Comparison of ENCODE assay signal across 34 cellular contexts in the genomic region with DNA sequence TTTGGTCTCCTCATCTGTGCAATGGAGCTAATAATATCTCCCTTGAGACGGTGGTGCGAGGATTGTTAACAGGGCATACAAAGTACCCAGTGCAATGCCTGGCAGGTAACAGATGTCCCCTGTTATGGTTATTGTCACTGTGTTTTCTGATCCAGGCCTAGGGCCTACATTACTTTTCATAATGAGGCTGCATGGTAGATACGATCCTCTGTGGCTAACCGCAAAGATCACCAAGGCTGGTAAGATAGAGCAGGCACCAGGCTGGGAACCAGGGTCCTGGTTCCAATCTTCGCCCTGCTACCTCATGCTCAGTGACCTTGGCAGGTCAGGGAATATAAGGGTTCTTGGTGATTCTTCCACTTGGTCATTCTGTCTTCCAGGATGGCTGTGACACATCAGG.
"Had no signal": no experiment of that assay in that cellular context is flagged by ENCODE, and none has a peak within 500 bp of the region (broad histone marks: within the 10 kb centered on the region; RNA-seq: fewer than 3 reads in every experiment).

No MANE protein-coding gene starts in this region.

- DNase-seq: activated B cell treated with CpG ODN at 0.5 μM for 24 hours; activated CD4-positive, alpha-beta memory T cell treated with anti-CD3 and anti-CD28 coated beads for 36 hours; activated CD4-positive, alpha-beta T cell treated with anti-CD3 and anti-CD28 coated beads for 4 hours; activated CD4-positive, alpha-beta T cell treated with anti-CD3 and anti-CD28 coated beads, Interleukin-2, amount 10 ng/mL, durations not matched to agents 24 days and 14 days; activated CD4-positive, alpha-beta T cell treated with anti-CD3 and anti-CD28 coated beads, Interleukin-2, amount 50 U/mL, for 1 hour; activated CD4-positive, alpha-beta T cell treated with anti-CD3 and anti-CD28 coated beads, Interleukin-2, amount 50 U/mL, for 4 hours; activated CD4-positive, CD25-positive, alpha-beta regulatory T cell treated with anti-CD3 and anti-CD28 coated beads, Interleukin-2, amount 50 U/mL, for 72 hours; activated CD8-positive, alpha-beta memory T cell treated with anti-CD3 and anti-CD28 coated beads, Interleukin-2, amount 50 U/mL, for 4 hours; activated CD8-positive, alpha-beta T cell treated with anti-CD3 and anti-CD28 coated beads for 36 hours; activated effector memory CD4-positive, alpha-beta T cell treated with anti-CD3 and anti-CD28 coated beads, Interleukin-2, amount 50 U/mL, for 16 hours; activated gamma-delta T cell treated with Interleukin-2 at 50 U/mL for 16 hours; activated naive CD4-positive, alpha-beta T cell; activated naive CD4-positive, alpha-beta T cell treated with anti-CD3 and anti-CD28 coated beads for 36 hours; activated naive CD4-positive, alpha-beta T cell treated with anti-CD3 and anti-CD28 coated beads, Interleukin-2, amount 50 U/mL, for 16 hours; activated naive CD8-positive, alpha-beta T cell treated with anti-CD3 and anti-CD28 coated beads for 36 hours; activated T-cell treated with anti-CD3 and anti-CD28 coated beads for 4 hours; activated T-cell treated with anti-CD3 and anti-CD28 coated beads, Interleukin-2, amount 50 U/mL, for 1 hour; activated T-cell treated with anti-CD3 and anti-CD28 coated beads, Interleukin-2, amount 50 U/mL, for 4 hours; activated T-cell treated with anti-CD3 and anti-CD28 coated beads, Interleukin-2, amount 50 U/mL, for 72 hours; amniotic stem cell; aorta; caudate nucleus; cerebellar nuclear complex; T-helper 2 cell; T-helper 9 cell had no signal

- H3K4me1 ChIP-seq: adrenal gland, body of pancreas had no signal

- H3K4me3 ChIP-seq: adrenal gland, body of pancreas had no signal

- H3K27ac Mint-ChIP-seq: activated B cell treated with CpG ODN at 0.5 μM for 24 hours; activated CD4-positive, alpha-beta memory T cell treated with anti-CD3 and anti-CD28 coated beads for 36 hours; activated CD4-positive, alpha-beta T cell treated with anti-CD3 and anti-CD28 coated beads, Interleukin-2, amount 10 ng/mL, durations not matched to agents 24 days and 14 days; activated CD8-positive, alpha-beta T cell treated with anti-CD3 and anti-CD28 coated beads for 36 hours; activated naive CD4-positive, alpha-beta T cell treated with anti-CD3 and anti-CD28 coated beads for 36 hours; activated naive CD4-positive, alpha-beta T cell treated with anti-CD3 and anti-CD28 coated beads, Interleukin-2, amount 50 U/mL, for 72 hours; activated naive CD8-positive, alpha-beta T cell treated with anti-CD3 and anti-CD28 coated beads for 36 hours; activated T-cell treated with anti-CD3 and anti-CD28 coated beads, Interleukin-2, amount 50 U/mL, for 72 hours; activated T-helper 1 cell treated with anti-CD3 and anti-CD28 coated beads, Interleukin-12 subunit alpha, Interleukin-12 subunit beta, Interleukin-2, Interleukin-4 antibody, amounts not matched to agents 30 ng/mL and 10 ng/mL and 1 ng/mL, durations not matched to agents 14 hours and 24 hours and 36 hours; activated T-helper 17 cell treated with anti-CD3 and anti-CD28 coated beads, Interleukin-2, amount 50 U/mL, for 72 hours; T-helper 1 cell treated with Interleukin-12 subunit alpha and Interleukin-12 subunit beta and Interleukin-4 antibody, amounts not matched to agents 30 μg/mL and 1 μg/mL, for 36 hours; T-helper 2 cell treated with Interferon-gamma antibody and Interleukin-4, amounts not matched to agents 5 μg/mL and 100 μg/mL, for 36 hours had no signal

- H3K4me3 Mint-ChIP-seq: activated B cell treated with CpG ODN at 0.5 μM for 24 hours; activated CD4-positive, alpha-beta memory T cell treated with anti-CD3 and anti-CD28 coated beads for 36 hours; activated CD4-positive, alpha-beta T cell treated with anti-CD3 and anti-CD28 coated beads, Interleukin-2, amount 10 ng/mL, durations not matched to agents 24 days and 14 days; activated CD8-positive, alpha-beta T cell treated with anti-CD3 and anti-CD28 coated beads for 36 hours; activated naive CD4-positive, alpha-beta T cell treated with anti-CD3 and anti-CD28 coated beads for 36 hours; activated naive CD8-positive, alpha-beta T cell treated with anti-CD3 and anti-CD28 coated beads for 36 hours; activated T-cell treated with anti-CD3 and anti-CD28 coated beads, Interleukin-2, amount 50 U/mL, for 4 hours; activated T-cell treated with anti-CD3 and anti-CD28 coated beads, Interleukin-2, amount 50 U/mL, for 72 hours; activated T-helper 1 cell treated with anti-CD3 and anti-CD28 coated beads, Interleukin-12 subunit alpha, Interleukin-12 subunit beta, Interleukin-2, Interleukin-4 antibody, amounts not matched to agents 30 ng/mL and 10 ng/mL and 1 ng/mL, durations not matched to agents 14 hours and 24 hours and 36 hours; activated T-helper 17 cell treated with anti-CD3 and anti-CD28 coated beads, Interleukin-2, amount 50 U/mL, for 72 hours; central memory CD8-positive, alpha-beta T cell; T-helper 1 cell treated with Interleukin-12 subunit alpha and Interleukin-12 subunit beta and Interleukin-4 antibody, amounts not matched to agents 30 μg/mL and 1 μg/mL, for 36 hours; T-helper 2 cell treated with Interferon-gamma antibody and Interleukin-4, amounts not matched to agents 5 μg/mL and 100 μg/mL, for 36 hours had no signal

- H3K27me3 ChIP-seq: adrenal gland, body of pancreas had no signal

- H3K36me3 ChIP-seq: adrenal gland had no signal

- H3K9me3 ChIP-seq: adrenal gland, body of pancreas had no signal

- ATAC-seq: activated CD8-positive, alpha-beta T cell treated with anti-CD3 and anti-CD28 coated beads for 36 hours; activated naive CD4-positive, alpha-beta T cell treated with anti-CD3 and anti-CD28 coated beads, Interleukin-2, amount 50 U/mL, for 72 hours; activated T-cell treated with anti-CD3 and anti-CD28 coated beads, Interleukin-2, amount 50 U/mL, for 4 hours; activated T-cell treated with anti-CD3 and anti-CD28 coated beads, Interleukin-2, amount 50 U/mL, for 72 hours; activated T-helper 17 cell treated with anti-CD3 and anti-CD28 coated beads, Interleukin-2, amount 50 U/mL, for 72 hours; body of pancreas had no signal

- H3K36me3 Mint-ChIP-seq: activated CD4-positive, alpha-beta memory T cell treated with anti-CD3 and anti-CD28 coated beads for 36 hours; activated naive CD4-positive, alpha-beta T cell treated with anti-CD3 and anti-CD28 coated beads, Interleukin-2, amount 50 U/mL, for 72 hours; activated naive CD8-positive, alpha-beta T cell treated with anti-CD3 and anti-CD28 coated beads for 36 hours had no signal

- H3K27ac ChIP-seq: adrenal gland, body of pancreas, VCaP had no signal

- H3K4me1 Mint-ChIP-seq: activated B cell treated with CpG ODN at 0.5 μM for 24 hours; activated CD4-positive, alpha-beta T cell treated with anti-CD3 and anti-CD28 coated beads, Interleukin-2, amount 10 ng/mL, durations not matched to agents 24 days and 14 days; activated naive CD8-positive, alpha-beta T cell treated with anti-CD3 and anti-CD28 coated beads for 36 hours; activated T-helper 17 cell treated with anti-CD3 and anti-CD28 coated beads, Interleukin-2, amount 50 U/mL, for 72 hours; central memory CD8-positive, alpha-beta T cell had no signal

- H3K9me3 Mint-ChIP-seq: activated B cell treated with CpG ODN at 0.5 μM for 24 hours; activated CD4-positive, alpha-beta memory T cell treated with anti-CD3 and anti-CD28 coated beads for 36 hours; activated CD4-positive, alpha-beta T cell treated with anti-CD3 and anti-CD28 coated beads, Interleukin-2, amount 10 ng/mL, durations not matched to agents 24 days and 14 days; activated CD8-positive, alpha-beta T cell treated with anti-CD3 and anti-CD28 coated beads for 36 hours; activated naive CD4-positive, alpha-beta T cell treated with anti-CD3 and anti-CD28 coated beads for 36 hours; activated naive CD4-positive, alpha-beta T cell treated with anti-CD3 and anti-CD28 coated beads, Interleukin-2, amount 50 U/mL, for 72 hours; activated naive CD8-positive, alpha-beta T cell treated with anti-CD3 and anti-CD28 coated beads for 36 hours; activated T-cell treated with anti-CD3 and anti-CD28 coated beads, Interleukin-2, amount 50 U/mL, for 4 hours; activated T-cell treated with anti-CD3 and anti-CD28 coated beads, Interleukin-2, amount 50 U/mL, for 72 hours; activated T-helper 1 cell treated with anti-CD3 and anti-CD28 coated beads, Interleukin-12 subunit alpha, Interleukin-12 subunit beta, Interleukin-2, Interleukin-4 antibody, amounts not matched to agents 30 ng/mL and 10 ng/mL and 1 ng/mL, durations not matched to agents 14 hours and 24 hours and 36 hours; activated T-helper 17 cell treated with anti-CD3 and anti-CD28 coated beads, Interleukin-2, amount 50 U/mL, for 72 hours; central memory CD8-positive, alpha-beta T cell; T-helper 1 cell treated with Interleukin-12 subunit alpha and Interleukin-12 subunit beta and Interleukin-4 antibody, amounts not matched to agents 30 μg/mL and 1 μg/mL, for 36 hours; T-helper 2 cell treated with Interferon-gamma antibody and Interleukin-4, amounts not matched to agents 5 μg/mL and 100 μg/mL, for 36 hours had no signal

- H3K27me3 Mint-ChIP-seq: activated CD4-positive, alpha-beta memory T cell treated with anti-CD3 and anti-CD28 coated beads for 36 hours had no signal
